ENCODE assay signal across 1 cellular context in the genomic region with DNA sequence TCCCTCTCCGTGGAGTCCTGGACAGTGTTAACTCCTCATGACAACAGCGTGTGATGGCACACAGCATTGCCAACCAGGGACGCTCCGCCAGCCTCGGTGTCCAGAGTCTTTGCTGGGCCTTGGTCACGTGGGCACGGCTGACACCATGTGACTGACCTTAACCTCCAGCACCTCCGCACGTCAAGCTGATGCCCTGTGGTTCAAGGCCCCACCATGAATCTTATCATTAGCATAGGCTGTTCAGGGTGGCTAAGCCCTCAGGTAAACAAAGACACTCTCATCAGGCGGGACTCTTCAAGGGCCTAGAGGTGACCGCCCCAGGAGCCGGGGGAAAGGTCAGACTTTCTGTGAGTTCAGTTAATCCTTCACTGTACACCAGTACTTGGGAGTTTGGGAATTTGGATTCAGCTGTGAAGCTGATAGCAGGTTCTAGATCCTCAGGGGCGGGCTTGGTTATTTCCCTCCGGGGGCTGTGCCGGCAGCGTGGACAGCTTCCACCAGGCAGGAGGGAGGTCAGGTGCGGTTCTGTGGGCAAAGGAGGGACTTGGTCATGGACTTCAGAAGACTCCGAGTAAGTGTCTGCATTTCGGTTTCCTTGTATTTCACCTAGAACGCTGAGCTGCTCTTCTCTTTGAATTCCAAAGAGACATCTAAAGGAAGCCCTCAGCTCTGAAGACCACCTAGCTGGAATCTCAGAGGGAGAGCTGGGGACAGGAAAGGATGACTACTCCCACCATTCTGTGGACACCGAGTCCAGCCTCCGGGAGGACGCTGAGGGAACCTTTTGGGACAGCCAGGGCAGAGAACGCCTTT.
A peak's percentile ranks its signal among the peaks of the same experiment; 100 is the strongest.
TF ChIP-seq lines count a peak whose summit lies in the region.

No MANE protein-coding gene starts in this region.

TF ChIP-seq in HepG2, 621 proteins besides CTCF, POLR2A, EP300 and RAD21 (continued from another document and continues in another):
- TF ChIP-seq, protein P1, sequence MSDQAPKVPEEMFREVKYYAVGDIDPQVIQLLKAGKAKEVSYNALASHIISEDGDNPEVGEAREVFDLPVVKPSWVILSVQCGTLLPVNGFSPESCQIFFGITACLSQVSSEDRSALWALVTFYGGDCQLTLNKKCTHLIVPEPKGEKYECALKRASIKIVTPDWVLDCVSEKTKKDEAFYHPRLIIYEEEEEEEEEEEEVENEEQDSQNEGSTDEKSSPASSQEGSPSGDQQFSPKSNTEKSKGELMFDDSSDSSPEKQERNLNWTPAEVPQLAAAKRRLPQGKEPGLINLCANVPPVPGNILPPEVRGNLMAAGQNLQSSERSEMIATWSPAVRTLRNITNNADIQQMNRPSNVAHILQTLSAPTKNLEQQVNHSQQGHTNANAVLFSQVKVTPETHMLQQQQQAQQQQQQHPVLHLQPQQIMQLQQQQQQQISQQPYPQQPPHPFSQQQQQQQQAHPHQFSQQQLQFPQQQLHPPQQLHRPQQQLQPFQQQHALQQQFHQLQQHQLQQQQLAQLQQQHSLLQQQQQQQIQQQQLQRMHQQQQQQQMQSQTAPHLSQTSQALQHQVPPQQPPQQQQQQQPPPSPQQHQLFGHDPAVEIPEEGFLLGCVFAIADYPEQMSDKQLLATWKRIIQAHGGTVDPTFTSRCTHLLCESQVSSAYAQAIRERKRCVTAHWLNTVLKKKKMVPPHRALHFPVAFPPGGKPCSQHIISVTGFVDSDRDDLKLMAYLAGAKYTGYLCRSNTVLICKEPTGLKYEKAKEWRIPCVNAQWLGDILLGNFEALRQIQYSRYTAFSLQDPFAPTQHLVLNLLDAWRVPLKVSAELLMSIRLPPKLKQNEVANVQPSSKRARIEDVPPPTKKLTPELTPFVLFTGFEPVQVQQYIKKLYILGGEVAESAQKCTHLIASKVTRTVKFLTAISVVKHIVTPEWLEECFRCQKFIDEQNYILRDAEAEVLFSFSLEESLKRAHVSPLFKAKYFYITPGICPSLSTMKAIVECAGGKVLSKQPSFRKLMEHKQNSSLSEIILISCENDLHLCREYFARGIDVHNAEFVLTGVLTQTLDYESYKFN (CRISPR knock-in tag; conservative IDR thresholded peaks at IDR 0.05), result peak; percentile 99
- TF ChIP-seq SMC3 (IDR thresholded peaks at IDR 0.05; ENCODE audit: low read length), result peak; percentile 29; the same call in 1 of the 2 replicates
- TF ChIP-seq, protein P2, sequence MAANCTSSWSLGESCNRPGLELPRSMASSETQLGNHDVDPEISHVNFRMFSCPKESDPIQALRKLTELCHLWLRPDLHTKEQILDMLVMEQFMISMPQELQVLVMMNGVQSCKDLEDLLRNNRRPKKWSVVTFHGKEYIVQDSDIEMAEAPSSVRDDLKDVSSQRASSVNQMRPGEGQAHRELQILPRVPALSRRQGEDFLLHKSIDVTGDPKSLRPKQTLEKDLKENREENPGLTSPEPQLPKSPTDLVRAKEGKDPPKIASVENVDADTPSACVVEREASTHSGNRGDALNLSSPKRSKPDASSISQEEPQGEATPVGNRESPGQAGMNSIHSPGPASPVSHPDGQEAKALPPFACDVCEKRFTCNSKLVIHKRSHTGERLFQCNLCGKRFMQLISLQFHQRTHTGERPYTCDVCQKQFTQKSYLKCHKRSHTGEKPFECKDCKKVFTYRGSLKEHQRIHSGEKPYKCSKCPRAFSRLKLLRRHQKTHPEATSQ (CRISPR knock-in tag; IDR thresholded peaks at IDR 0.05; ENCODE audit: borderline replicate concordance), result peak; percentile 96
- TF ChIP-seq, protein P3, sequence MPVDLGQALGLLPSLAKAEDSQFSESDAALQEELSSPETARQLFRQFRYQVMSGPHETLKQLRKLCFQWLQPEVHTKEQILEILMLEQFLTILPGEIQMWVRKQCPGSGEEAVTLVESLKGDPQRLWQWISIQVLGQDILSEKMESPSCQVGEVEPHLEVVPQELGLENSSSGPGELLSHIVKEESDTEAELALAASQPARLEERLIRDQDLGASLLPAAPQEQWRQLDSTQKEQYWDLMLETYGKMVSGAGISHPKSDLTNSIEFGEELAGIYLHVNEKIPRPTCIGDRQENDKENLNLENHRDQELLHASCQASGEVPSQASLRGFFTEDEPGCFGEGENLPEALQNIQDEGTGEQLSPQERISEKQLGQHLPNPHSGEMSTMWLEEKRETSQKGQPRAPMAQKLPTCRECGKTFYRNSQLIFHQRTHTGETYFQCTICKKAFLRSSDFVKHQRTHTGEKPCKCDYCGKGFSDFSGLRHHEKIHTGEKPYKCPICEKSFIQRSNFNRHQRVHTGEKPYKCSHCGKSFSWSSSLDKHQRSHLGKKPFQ (CRISPR knock-in tag; IDR thresholded peaks at IDR 0.05; ENCODE audit: insufficient replicate concordance), result no peak
- peak; percentile 96 for TF ChIP-seq ZNF292 (CRISPR knock-in tag; IDR thresholded peaks at IDR 0.05; ENCODE audit: borderline replicate concordance, low read depth)
- TF ChIP-seq, protein P4, sequence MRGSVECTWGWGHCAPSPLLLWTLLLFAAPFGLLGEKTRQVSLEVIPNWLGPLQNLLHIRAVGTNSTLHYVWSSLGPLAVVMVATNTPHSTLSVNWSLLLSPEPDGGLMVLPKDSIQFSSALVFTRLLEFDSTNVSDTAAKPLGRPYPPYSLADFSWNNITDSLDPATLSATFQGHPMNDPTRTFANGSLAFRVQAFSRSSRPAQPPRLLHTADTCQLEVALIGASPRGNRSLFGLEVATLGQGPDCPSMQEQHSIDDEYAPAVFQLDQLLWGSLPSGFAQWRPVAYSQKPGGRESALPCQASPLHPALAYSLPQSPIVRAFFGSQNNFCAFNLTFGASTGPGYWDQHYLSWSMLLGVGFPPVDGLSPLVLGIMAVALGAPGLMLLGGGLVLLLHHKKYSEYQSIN (CRISPR knock-in tag; IDR thresholded peaks at IDR 0.05; ENCODE audit: borderline replicate concordance), result no peak
- TF ChIP-seq SMAD3 (CRISPR knock-in tag; IDR thresholded peaks at IDR 0.05), result peak; percentile 99
- TF ChIP-seq, protein P5, sequence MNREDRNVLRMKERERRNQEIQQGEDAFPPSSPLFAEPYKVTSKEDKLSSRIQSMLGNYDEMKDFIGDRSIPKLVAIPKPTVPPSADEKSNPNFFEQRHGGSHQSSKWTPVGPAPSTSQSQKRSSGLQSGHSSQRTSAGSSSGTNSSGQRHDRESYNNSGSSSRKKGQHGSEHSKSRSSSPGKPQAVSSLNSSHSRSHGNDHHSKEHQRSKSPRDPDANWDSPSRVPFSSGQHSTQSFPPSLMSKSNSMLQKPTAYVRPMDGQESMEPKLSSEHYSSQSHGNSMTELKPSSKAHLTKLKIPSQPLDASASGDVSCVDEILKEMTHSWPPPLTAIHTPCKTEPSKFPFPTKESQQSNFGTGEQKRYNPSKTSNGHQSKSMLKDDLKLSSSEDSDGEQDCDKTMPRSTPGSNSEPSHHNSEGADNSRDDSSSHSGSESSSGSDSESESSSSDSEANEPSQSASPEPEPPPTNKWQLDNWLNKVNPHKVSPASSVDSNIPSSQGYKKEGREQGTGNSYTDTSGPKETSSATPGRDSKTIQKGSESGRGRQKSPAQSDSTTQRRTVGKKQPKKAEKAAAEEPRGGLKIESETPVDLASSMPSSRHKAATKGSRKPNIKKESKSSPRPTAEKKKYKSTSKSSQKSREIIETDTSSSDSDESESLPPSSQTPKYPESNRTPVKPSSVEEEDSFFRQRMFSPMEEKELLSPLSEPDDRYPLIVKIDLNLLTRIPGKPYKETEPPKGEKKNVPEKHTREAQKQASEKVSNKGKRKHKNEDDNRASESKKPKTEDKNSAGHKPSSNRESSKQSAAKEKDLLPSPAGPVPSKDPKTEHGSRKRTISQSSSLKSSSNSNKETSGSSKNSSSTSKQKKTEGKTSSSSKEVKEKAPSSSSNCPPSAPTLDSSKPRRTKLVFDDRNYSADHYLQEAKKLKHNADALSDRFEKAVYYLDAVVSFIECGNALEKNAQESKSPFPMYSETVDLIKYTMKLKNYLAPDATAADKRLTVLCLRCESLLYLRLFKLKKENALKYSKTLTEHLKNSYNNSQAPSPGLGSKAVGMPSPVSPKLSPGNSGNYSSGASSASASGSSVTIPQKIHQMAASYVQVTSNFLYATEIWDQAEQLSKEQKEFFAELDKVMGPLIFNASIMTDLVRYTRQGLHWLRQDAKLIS (CRISPR knock-in tag; IDR thresholded peaks at IDR 0.05), result no peak
- TF ChIP-seq ZC3H4 (CRISPR knock-in tag; IDR thresholded peaks at IDR 0.05; ENCODE audit: borderline replicate concordance), result no peak
- TF ChIP-seq NR1H2 (CRISPR knock-in tag; IDR thresholded peaks at IDR 0.05; ENCODE audit: borderline replicate concordance, low read depth), result peak; percentile 98; the same call in 1 of the 2 replicates
- TF ChIP-seq ZFYVE20 (CRISPR knock-in tag; IDR thresholded peaks at IDR 0.05; ENCODE audit: borderline replicate concordance, low read depth), result 0 out of 2 replicates have a peak, but pooled peaks have one; percentile 67
- TF ChIP-seq PCBP2 (optimal IDR thresholded peaks at IDR 0.05; ENCODE audit: low read depth, low read length, poor library complexity, severe bottlenecking), result no peak
- TF ChIP-seq ZBTB38 (CRISPR knock-in tag; IDR thresholded peaks at IDR 0.05), result peak; percentile 90
- no peak; the same call in 1 of the 2 replicates for TF ChIP-seq ZNF652 (CRISPR knock-in tag; IDR thresholded peaks at IDR 0.05; ENCODE audit: borderline replicate concordance, low read depth)
- peak; percentile 98 for TF ChIP-seq HOXD1 (CRISPR knock-in tag; IDR thresholded peaks at IDR 0.05)
- peak; percentile 64 for TF ChIP-seq ZNF143 (CRISPR knock-in tag; IDR thresholded peaks at IDR 0.05)
- TF ChIP-seq ZNF207 (IDR thresholded peaks at IDR 0.05; ENCODE audit: borderline replicate concordance), result no peak
- TF ChIP-seq SNAPC2 (CRISPR knock-in tag; IDR thresholded peaks at IDR 0.05), result peak; percentile 92; the same call in 1 of the 2 replicates
- TF ChIP-seq, protein P6, sequence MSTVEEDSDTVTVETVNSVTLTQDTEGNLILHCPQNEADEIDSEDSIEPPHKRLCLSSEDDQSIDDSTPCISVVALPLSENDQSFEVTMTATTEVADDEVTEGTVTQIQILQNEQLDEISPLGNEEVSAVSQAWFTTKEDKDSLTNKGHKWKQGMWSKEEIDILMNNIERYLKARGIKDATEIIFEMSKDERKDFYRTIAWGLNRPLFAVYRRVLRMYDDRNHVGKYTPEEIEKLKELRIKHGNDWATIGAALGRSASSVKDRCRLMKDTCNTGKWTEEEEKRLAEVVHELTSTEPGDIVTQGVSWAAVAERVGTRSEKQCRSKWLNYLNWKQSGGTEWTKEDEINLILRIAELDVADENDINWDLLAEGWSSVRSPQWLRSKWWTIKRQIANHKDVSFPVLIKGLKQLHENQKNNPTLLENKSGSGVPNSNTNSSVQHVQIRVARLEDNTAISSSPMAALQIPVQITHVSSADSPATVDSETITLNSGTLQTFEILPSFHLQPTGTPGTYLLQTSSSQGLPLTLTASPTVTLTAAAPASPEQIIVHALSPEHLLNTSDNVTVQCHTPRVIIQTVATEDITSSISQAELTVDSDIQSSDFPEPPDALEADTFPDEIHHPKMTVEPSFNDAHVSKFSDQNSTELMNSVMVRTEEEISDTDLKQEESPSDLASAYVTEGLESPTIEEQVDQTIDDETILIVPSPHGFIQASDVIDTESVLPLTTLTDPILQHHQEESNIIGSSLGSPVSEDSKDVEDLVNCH (CRISPR knock-in tag; IDR thresholded peaks at IDR 0.05), result 0 out of 2 replicates have a peak, but pooled peaks have one; percentile 86
- TF ChIP-seq, protein P7, sequence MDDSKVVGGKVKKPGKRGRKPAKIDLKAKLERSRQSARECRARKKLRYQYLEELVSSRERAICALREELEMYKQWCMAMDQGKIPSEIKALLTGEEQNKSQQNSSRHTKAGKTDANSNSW (CRISPR knock-in tag; IDR thresholded peaks at IDR 0.05; ENCODE audit: borderline replicate concordance), result peak; percentile 30; the same call in 1 of the 2 replicates
- TF ChIP-seq, protein P8, sequence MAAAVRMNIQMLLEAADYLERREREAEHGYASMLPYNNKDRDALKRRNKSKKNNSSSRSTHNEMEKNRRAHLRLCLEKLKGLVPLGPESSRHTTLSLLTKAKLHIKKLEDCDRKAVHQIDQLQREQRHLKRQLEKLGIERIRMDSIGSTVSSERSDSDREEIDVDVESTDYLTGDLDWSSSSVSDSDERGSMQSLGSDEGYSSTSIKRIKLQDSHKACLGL (CRISPR knock-in tag; IDR thresholded peaks at IDR 0.05), result peak; percentile 48; the same call in 1 of the 2 replicates
- TF ChIP-seq ZNF841 (CRISPR knock-in tag; IDR thresholded peaks at IDR 0.05; ENCODE audit: borderline replicate concordance), result no peak
- TF ChIP-seq, protein P9, sequence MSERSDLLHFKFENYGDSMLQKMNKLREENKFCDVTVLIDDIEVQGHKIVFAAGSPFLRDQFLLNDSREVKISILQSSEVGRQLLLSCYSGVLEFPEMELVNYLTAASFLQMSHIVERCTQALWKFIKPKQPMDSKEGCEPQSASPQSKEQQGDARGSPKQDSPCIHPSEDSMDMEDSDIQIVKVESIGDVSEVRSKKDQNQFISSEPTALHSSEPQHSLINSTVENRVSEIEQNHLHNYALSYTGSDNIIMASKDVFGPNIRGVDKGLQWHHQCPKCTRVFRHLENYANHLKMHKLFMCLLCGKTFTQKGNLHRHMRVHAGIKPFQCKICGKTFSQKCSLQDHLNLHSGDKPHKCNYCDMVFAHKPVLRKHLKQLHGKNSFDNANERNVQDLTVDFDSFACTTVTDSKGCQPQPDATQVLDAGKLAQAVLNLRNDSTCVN (CRISPR knock-in tag; IDR thresholded peaks at IDR 0.05; ENCODE audit: borderline replicate concordance), result peak; percentile 91
- TF ChIP-seq ONECUT2 (CRISPR knock-in tag; IDR thresholded peaks at IDR 0.05), result peak; percentile 55
- TF ChIP-seq ZNF296 (CRISPR knock-in tag; conservative IDR thresholded peaks at IDR 0.05), result peak; percentile 86; the same call in 1 of the 2 replicates
- peak; percentile 86; the same call in 1 of the 2 replicates for TF ChIP-seq RFXAP (CRISPR knock-in tag; IDR thresholded peaks at IDR 0.05; ENCODE audit: borderline replicate concordance)
- TF ChIP-seq, protein P10, sequence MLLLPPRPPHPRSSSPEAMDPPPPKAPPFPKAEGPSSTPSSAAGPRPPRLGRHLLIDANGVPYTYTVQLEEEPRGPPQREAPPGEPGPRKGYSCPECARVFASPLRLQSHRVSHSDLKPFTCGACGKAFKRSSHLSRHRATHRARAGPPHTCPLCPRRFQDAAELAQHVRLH (CRISPR knock-in tag; IDR thresholded peaks at IDR 0.05; ENCODE audit: borderline replicate concordance, low read depth), result peak; percentile 95
